8 cellular contexts compared by ENCODE assay signal in the genomic region with DNA sequence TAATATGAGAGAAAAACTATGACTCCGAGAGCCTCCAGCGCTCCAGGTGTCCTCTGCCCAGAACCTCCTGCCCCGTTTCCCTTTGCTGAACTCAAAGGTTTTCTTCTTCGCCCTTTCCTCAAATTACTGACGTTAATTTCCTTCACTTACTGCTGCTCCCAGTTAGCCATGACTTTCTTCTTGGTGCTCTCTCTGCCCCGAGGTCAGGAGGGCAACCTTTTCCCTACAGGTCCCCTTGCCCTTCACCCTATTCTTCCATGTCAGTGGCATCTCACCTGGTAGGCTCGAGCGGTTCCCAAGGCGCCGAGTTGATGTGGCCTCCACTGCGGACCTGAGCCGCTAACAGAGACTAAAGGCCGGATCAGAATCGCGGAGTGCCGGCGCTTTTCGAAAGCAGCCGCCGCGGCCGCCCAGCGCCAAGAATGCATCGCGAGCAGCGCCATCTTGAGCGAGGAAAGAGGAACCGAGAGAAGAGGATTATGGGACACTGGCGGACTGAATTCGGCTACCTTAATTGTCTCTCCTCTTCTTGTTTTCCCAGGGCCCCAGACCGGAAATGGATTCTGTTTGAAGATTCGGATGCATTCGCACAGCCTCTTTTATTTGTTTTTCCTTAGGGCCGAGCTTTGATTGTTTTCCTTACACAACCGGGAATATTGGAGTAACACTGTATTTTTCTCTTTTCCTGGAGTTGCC. TPM values are rescaled to one million over a fixed set of nuclear protein-coding genes. Genes with fewer than 3 reads are reported as not detected.
DNase-seq lines count a peak whose midpoint lies in the region; TF ChIP-seq lines count a peak whose summit lies in the region.

A gene (minus strand): TSS at position 454 of the 696 bp plus-strand sequence. CDS start 11 bp downstream, at position 443.

- no peaks in the 10 kb centered on the region for H3K36me3 Mint-ChIP-seq in activated naive CD8-positive, alpha-beta T cell
- H3K36me3 Mint-ChIP-seq in osteocyte (ENCODE audit: unreplicated experiment), result no peaks in the 10 kb centered on the region

- peak in 1 of 2 experiments; percentile 11; a peak in 1 of 4 replicates for TF ChIP-seq EP300 in SK-N-SH (IDR thresholded peaks at IDR 0.05; ENCODE audit: borderline replicate concordance in 1 of 2, low read depth in 1 of 2, low read length in 1 of 2)

- WGBS in SK-N-SH (ENCODE audit: low lambda C conversion rate), result under 1% methylated on average over 16 of the region's 35 CpGs
- 0 to 1% methylated on average over 31 to 35 of the region's 35 CpGs for WGBS in testis, 2 donors

- POLR2A ChIA-PET in HEK293 (lab: Yijun Ruan, JAX), result no interaction called here
- POLR2A ChIA-PET in SK-N-SH (lab: Yijun Ruan, JAX), result no interaction called here

- H3K27ac Mint-ChIP-seq in activated naive CD8-positive, alpha-beta T cell, result peak within 1 kb of the TSS; percentile 98
- peak within 1 kb of the TSS; percentile 94 for H3K27ac Mint-ChIP-seq in osteocyte (ENCODE audit: unreplicated experiment)

- DNase-seq in GM03348 (ENCODE audit: low spot score), result peak; percentile 65
- peak; percentile 78 for DNase-seq in NAMALWA (ENCODE audit: low spot score)
- peak; percentile 75 for DNase-seq in SK-N-SH
- DNase-seq in head of caudate nucleus, result peak; percentile 27 to 90 (median 76)
- no peak for DNase-seq in osteocyte (ENCODE audit: extremely low spot score, unreplicated experiment)
- peak; percentile 84 for DNase-seq in testis

- no peaks in the 10 kb centered on the region for H3K36me3 ChIP-seq in HEK293 (ENCODE audit: control insufficient read depth in 2 of 2, insufficient read depth in 1 of 2, low read length in 2 of 2)
- peaks cover 0 to 1% of the 10 kb centered on the region in 2 experiments for H3K36me3 ChIP-seq in SK-N-SH (replicated peaks in 1 of 2; ENCODE audit: control insufficient read depth in 1 of 2, insufficient read depth in 2 of 2, low read length in 1 of 2)
- no peaks in the 10 kb centered on the region for H3K36me3 ChIP-seq in testis (ENCODE audit: low read depth, missing control alignments)

- H3K27me3 ChIP-seq in SK-N-SH (ENCODE audit: insufficient read depth), result 0 out of 2 replicates have a peak, but pooled peaks cover 6% of the 10 kb centered on the region
- no peaks in the 10 kb centered on the region for H3K27me3 ChIP-seq in testis

- H3K4me1 Mint-ChIP-seq in activated naive CD8-positive, alpha-beta T cell (ENCODE audit: low read depth), result peaks cover 53% of the 10 kb centered on the region
- peaks cover 5% of the 10 kb centered on the region for H3K4me1 Mint-ChIP-seq in osteocyte (ENCODE audit: unreplicated experiment)

- intact Hi-C loops in head of caudate nucleus (cut with DNase I), result no loop called here
- intact Hi-C loops in testis (cut with DNase I; ENCODE audit: low total_unique reads), result no loop called here

- no peak for TF ChIP-seq POLR2A in testis (IDR thresholded peaks at IDR 0.05)

- CTCF ChIA-PET in HEK293 (lab: Yijun Ruan, JAX) (no interaction called here), SK-N-SH (lab: Yijun Ruan, JAX) (no interaction called here)

- H3K79me2 ChIP-seq in SK-N-SH (ENCODE audit: insufficient read depth), result no peaks in the 10 kb centered on the region; the same call in 1 of the 2 replicates

- TF ChIP-seq CTCF in HEK293 (tag by site-specific recombination; IDR thresholded peaks at IDR 0.05) (peak; percentile 25; the same call in 1 of the 2 replicates), SK-N-SH (IDR thresholded peaks at IDR 0.05) (peak; percentile 33), osteocyte (IDR thresholded peaks at IDR 0.05) (peak; percentile 45), testis (IDR thresholded peaks at IDR 0.05) (no peak)

- no peaks in the 10 kb centered on the region for H3F3A ChIP-seq in SK-N-SH (replicated peaks; ENCODE audit: insufficient read depth)

- H3K27ac ChIP-seq in HEK293 (ENCODE audit: extremely low read depth, low read depth, low read length) (peak within 1 kb of the TSS; percentile 88), SK-N-SH (ENCODE audit: low read depth in 2 of 2, low read length in 1 of 2) (peak within 1 kb of the TSS; percentile 64 to 91), testis (peak within 1 kb of the TSS; percentile 77)

- H3K9me3 Mint-ChIP-seq in activated naive CD8-positive, alpha-beta T cell (ENCODE audit: low read depth), result no peaks in the 10 kb centered on the region
- peaks cover 17% of the 10 kb centered on the region for H3K9me3 Mint-ChIP-seq in osteocyte (ENCODE audit: unreplicated experiment)

- no peaks in the 10 kb centered on the region for H3K9me2 ChIP-seq in SK-N-SH

- H3K4me1 ChIP-seq in HEK293 (ENCODE audit: control insufficient read depth, insufficient read depth, low read length) (peaks cover 2% of the 10 kb centered on the region; the same call in 1 of the 2 replicates), SK-N-SH (ENCODE audit: control insufficient read depth in 1 of 2, insufficient read depth in 2 of 2, low read depth in 1 of 2, low read length in 1 of 2) (no peaks in the 10 kb centered on the region; a peak in 1 of 4 replicates), testis (no peaks in the 10 kb centered on the region)

- H3K4me2 ChIP-seq in SK-N-SH, result peak within 1 kb of the TSS; percentile 79

- peak within 1 kb of the TSS; percentile 99 for H3K4me3 Mint-ChIP-seq in activated naive CD8-positive, alpha-beta T cell
- peak within 1 kb of the TSS; percentile 85 for H3K4me3 Mint-ChIP-seq in osteocyte (ENCODE audit: unreplicated experiment)

- peak within 1 kb of the TSS; percentile 92 for H2AFZ ChIP-seq in SK-N-SH (ENCODE audit: low read depth)

- H3K4me3 ChIP-seq in HEK293 (ENCODE audit: low read depth, low read length) (peak within 1 kb of the TSS; percentile 78), SK-N-SH (ENCODE audit: low read depth in 2 of 2, low read length in 1 of 2) (peak within 1 kb of the TSS; percentile 83 to 90), testis (peak within 1 kb of the TSS; percentile 60 to 70)

- H3K9ac ChIP-seq in SK-N-SH, result peak within 1 kb of the TSS; percentile 76

- TF ChIP-seq RAD21 in SK-N-SH (IDR thresholded peaks at IDR 0.05; ENCODE audit: low read length), result no peak

- no peaks in the 10 kb centered on the region for H3K27me3 Mint-ChIP-seq in activated naive CD8-positive, alpha-beta T cell
- H3K27me3 Mint-ChIP-seq in osteocyte (ENCODE audit: unreplicated experiment), result peaks cover 3% of the 10 kb centered on the region

- no peaks in the 10 kb centered on the region for H4K20me1 ChIP-seq in SK-N-SH (ENCODE audit: insufficient read depth)

- H3K9me3 ChIP-seq in HEK293 (ENCODE audit: control insufficient read depth, insufficient read depth, low read depth, low read length) (no peaks in the 10 kb centered on the region), SK-N-SH (no peaks in the 10 kb centered on the region), testis (no peaks in the 10 kb centered on the region)

TF ChIP-seq in HEK293, 187 proteins besides CTCF, POLR2A, EP300 and RAD21 (continues in another document):
- TF ChIP-seq SCRT1 (tag by site-specific recombination; IDR thresholded peaks at IDR 0.05; ENCODE audit: borderline replicate concordance) (peak; percentile 39; the same call in 1 of the 2 replicates), ZNF561 (tag by site-specific recombination; IDR thresholded peaks at IDR 0.05; ENCODE audit: borderline replicate concordance) (peak; percentile 43; the same call in 1 of the 2 replicates), IKZF3 (tag by site-specific recombination; IDR thresholded peaks at IDR 0.05) (0 out of 2 replicates have a peak, but pooled peaks have one; percentile 43)
- TF ChIP-seq, protein P1, sequence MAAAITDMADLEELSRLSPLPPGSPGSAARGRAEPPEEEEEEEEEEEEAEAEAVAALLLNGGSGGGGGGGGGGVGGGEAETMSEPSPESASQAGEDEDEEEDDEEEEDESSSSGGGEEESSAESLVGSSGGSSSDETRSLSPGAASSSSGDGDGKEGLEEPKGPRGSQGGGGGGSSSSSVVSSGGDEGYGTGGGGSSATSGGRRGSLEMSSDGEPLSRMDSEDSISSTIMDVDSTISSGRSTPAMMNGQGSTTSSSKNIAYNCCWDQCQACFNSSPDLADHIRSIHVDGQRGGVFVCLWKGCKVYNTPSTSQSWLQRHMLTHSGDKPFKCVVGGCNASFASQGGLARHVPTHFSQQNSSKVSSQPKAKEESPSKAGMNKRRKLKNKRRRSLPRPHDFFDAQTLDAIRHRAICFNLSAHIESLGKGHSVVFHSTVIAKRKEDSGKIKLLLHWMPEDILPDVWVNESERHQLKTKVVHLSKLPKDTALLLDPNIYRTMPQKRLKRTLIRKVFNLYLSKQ (tag by site-specific recombination; IDR thresholded peaks at IDR 0.05; ENCODE audit: borderline replicate concordance), result no peak

TF ChIP-seq in SK-N-SH, 30 proteins besides CTCF, POLR2A, EP300 and RAD21 (continues in another document):
- peak; percentile 38; the same call in 1 of the 2 replicates for TF ChIP-seq MXI1 (IDR thresholded peaks at IDR 0.05; ENCODE audit: low read depth, low read length)
- peak; percentile 66 for TF ChIP-seq ELF1 (IDR thresholded peaks at IDR 0.05)
- TF ChIP-seq GABPA (IDR thresholded peaks at IDR 0.05; ENCODE audit: low read depth), result peak; percentile 58
- TF ChIP-seq, protein P2, sequence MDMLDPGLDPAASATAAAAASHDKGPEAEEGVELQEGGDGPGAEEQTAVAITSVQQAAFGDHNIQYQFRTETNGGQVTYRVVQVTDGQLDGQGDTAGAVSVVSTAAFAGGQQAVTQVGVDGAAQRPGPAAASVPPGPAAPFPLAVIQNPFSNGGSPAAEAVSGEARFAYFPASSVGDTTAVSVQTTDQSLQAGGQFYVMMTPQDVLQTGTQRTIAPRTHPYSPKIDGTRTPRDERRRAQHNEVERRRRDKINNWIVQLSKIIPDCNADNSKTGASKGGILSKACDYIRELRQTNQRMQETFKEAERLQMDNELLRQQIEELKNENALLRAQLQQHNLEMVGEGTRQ (IDR thresholded peaks at IDR 0.05; ENCODE audit: borderline replicate concordance, low read depth, low read length), result no peak
- TF ChIP-seq, protein P3, sequence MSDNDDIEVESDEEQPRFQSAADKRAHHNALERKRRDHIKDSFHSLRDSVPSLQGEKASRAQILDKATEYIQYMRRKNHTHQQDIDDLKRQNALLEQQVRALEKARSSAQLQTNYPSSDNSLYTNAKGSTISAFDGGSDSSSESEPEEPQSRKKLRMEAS (IDR thresholded peaks at IDR 0.05; ENCODE audit: low read depth), result peak; percentile 35; the same call in 1 of the 2 replicates

RNA-seq across cellular contexts. Expression of the gene that starts here (rescaled TPM):
- polyA plus RNA-seq in SK-N-SH (2012; rRNA removed) (19.3 and 20.4 TPM in 2 replicates), testis (ENCODE audit: insufficient read depth, low read depth, low replicate concordance) (10.1 TPM)
- 14.4 and 14.7 TPM in 2 replicates for polyA plus RNA-seq in SK-N-SH (2012; cell fraction: cytosol; rRNA removed)
- polyA plus RNA-seq in SK-N-SH (2012; cell fraction: nucleus; rRNA removed), result 38.1 and 49.9 TPM in 2 replicates
- total RNA-seq in osteocyte (18.7 and 18.9 TPM in 2 replicates), testis (10 to 100 TPM; 31.6 to 52.3 TPM)

Comparison
In these comparisons a context has a peak if more than half of its experiments do, and no peak if none do; other contexts are left out.
1. CTCF ChIP-seq: peak in HEK293 (single experiment), SK-N-SH (single experiment) and osteocyte (single experiment); none in testis (0 of 3).
2. Peak in every context shown above with its lines, with median percentiles within 50 percentile points of each other: H3K27ac ChIP-seq and H3K4me3 ChIP-seq.